In the genomic region with DNA sequence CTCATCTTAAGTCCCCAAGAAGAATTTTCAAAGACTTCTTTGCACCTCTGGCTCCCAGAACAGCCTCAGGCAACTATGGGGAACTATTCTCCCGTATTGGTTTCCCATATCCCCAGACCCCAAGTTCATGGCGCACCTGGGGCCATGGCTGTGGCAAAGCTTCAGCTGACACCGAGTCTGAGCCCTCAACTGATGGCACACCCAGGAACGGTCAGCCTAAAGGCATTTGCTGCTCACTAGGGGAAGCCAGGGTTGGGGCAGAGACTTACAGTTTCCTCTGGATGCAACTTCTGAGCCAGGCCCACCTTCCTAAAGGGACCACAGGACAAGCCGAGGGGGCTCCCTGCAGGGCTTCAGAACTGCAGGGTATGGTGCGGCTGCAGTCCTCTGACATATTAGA, we compare ENCODE assay signal across 2 cellular contexts.
TF ChIP-seq lines count a peak whose summit lies in the region.

No MANE protein-coding gene starts in this region.

TF ChIP-seq in SK-N-SH, 30 proteins besides CTCF, POLR2A, EP300 and RAD21 (continued from another document):
- TF ChIP-seq TEAD4 (IDR thresholded peaks at IDR 0.05; ENCODE audit: borderline replicate concordance, insufficient read depth) (no peak), ZBTB33 (IDR thresholded peaks at IDR 0.05; ENCODE audit: borderline replicate concordance, low read depth) (no peak), YY1 (IDR thresholded peaks at IDR 0.05; ENCODE audit: low read depth) (no peak), FOXM1 (IDR thresholded peaks at IDR 0.05; ENCODE audit: low read depth) (no peak), POLR2AphosphoS5 (IDR thresholded peaks at IDR 0.05; ENCODE audit: low read depth, low read length) (no peak), REST (IDR thresholded peaks at IDR 0.05; ENCODE audit: low read depth, low read length) (no peak)
- TF ChIP-seq, protein P1, sequence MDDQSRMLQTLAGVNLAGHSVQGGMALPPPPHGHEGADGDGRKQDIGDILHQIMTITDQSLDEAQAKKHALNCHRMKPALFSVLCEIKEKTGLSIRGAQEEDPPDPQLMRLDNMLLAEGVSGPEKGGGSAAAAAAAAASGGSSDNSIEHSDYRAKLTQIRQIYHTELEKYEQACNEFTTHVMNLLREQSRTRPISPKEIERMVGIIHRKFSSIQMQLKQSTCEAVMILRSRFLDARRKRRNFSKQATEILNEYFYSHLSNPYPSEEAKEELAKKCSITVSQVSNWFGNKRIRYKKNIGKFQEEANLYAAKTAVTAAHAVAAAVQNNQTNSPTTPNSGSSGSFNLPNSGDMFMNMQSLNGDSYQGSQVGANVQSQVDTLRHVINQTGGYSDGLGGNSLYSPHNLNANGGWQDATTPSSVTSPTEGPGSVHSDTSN (IDR thresholded peaks at IDR 0.05) = no peak
- TF ChIP-seq, protein P2, sequence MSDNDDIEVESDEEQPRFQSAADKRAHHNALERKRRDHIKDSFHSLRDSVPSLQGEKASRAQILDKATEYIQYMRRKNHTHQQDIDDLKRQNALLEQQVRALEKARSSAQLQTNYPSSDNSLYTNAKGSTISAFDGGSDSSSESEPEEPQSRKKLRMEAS (IDR thresholded peaks at IDR 0.05; ENCODE audit: low read depth) = no peak
TF ChIP-seq in SK-N-SH: peak in this region for 0.

TF ChIP-seq in SK-N-SH treated with all-trans-retinoic acid at 6 μM for 48 hours, 23 proteins besides CTCF, POLR2A, EP300 and RAD21:
- TF ChIP-seq PATZ1 (CRISPR knock-in tag; IDR thresholded peaks at IDR 0.05; ENCODE audit: borderline replicate concordance) = no peak
- no peak for TF ChIP-seq CSRNP3 (CRISPR knock-in tag; IDR thresholded peaks at IDR 0.05)
- no peak for TF ChIP-seq TOX (CRISPR knock-in tag; IDR thresholded peaks at IDR 0.05; ENCODE audit: borderline replicate concordance)
- TF ChIP-seq ISL1 (CRISPR knock-in tag; IDR thresholded peaks at IDR 0.05) = no peak
- no peak for TF ChIP-seq PPARA (CRISPR knock-in tag; IDR thresholded peaks at IDR 0.05; ENCODE audit: borderline replicate concordance)
- no peak for TF ChIP-seq OSR1 (CRISPR knock-in tag; IDR thresholded peaks at IDR 0.05)
- TF ChIP-seq RARB (CRISPR knock-in tag; IDR thresholded peaks at IDR 0.05) = no peak
- TF ChIP-seq CSDC2 (CRISPR knock-in tag; IDR thresholded peaks at IDR 0.05) = no peak
- TF ChIP-seq, protein P3, sequence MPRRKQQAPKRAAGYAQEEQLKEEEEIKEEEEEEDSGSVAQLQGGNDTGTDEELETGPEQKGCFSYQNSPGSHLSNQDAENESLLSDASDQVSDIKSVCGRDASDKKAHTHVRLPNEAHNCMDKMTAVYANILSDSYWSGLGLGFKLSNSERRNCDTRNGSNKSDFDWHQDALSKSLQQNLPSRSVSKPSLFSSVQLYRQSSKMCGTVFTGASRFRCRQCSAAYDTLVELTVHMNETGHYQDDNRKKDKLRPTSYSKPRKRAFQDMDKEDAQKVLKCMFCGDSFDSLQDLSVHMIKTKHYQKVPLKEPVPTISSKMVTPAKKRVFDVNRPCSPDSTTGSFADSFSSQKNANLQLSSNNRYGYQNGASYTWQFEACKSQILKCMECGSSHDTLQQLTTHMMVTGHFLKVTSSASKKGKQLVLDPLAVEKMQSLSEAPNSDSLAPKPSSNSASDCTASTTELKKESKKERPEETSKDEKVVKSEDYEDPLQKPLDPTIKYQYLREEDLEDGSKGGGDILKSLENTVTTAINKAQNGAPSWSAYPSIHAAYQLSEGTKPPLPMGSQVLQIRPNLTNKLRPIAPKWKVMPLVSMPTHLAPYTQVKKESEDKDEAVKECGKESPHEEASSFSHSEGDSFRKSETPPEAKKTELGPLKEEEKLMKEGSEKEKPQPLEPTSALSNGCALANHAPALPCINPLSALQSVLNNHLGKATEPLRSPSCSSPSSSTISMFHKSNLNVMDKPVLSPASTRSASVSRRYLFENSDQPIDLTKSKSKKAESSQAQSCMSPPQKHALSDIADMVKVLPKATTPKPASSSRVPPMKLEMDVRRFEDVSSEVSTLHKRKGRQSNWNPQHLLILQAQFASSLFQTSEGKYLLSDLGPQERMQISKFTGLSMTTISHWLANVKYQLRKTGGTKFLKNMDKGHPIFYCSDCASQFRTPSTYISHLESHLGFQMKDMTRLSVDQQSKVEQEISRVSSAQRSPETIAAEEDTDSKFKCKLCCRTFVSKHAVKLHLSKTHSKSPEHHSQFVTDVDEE (CRISPR knock-in tag; IDR thresholded peaks at IDR 0.05) = no peak
- no peak for TF ChIP-seq ZC3H10 (CRISPR knock-in tag; IDR thresholded peaks at IDR 0.05)
- TF ChIP-seq ZFP30 (CRISPR knock-in tag; IDR thresholded peaks at IDR 0.05) = no peak
- TF ChIP-seq ZNF565 (CRISPR knock-in tag; conservative IDR thresholded peaks at IDR 0.05; ENCODE audit: low read depth) = no peak
- no peak for TF ChIP-seq SNAI2 (CRISPR knock-in tag; IDR thresholded peaks at IDR 0.05)
- TF ChIP-seq GLIS3 (CRISPR knock-in tag; IDR thresholded peaks at IDR 0.05) = no peak
- TF ChIP-seq POU6F1 (CRISPR knock-in tag; IDR thresholded peaks at IDR 0.05; ENCODE audit: borderline replicate concordance, low read depth) = no peak
